In the genomic region with DNA sequence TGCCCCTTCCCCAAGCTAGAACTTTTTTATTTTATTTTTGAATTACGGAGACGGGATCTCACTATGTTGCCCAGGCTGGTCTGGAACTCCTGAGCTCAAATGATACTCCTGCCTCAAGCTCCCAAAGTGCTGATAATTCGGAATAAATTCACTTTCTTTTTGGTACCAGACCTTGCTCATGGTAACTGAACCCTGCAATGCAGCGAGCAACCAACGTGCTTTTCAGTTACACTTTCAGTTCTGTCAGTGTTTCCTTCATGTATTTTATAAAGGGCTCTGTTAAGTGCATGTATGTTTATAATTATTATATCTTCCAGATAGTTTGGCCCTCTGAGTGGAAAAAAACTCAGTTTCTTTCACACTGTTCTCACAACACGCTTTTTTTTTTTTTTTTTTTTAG, we compare ENCODE assay signal across 1 cellular context.
TF ChIP-seq lines count a peak whose summit lies in the region.

No MANE protein-coding gene starts in this region.

TF ChIP-seq in H1, 55 proteins besides CTCF, POLR2A, EP300 and RAD21:
- TF ChIP-seq, protein P1, sequence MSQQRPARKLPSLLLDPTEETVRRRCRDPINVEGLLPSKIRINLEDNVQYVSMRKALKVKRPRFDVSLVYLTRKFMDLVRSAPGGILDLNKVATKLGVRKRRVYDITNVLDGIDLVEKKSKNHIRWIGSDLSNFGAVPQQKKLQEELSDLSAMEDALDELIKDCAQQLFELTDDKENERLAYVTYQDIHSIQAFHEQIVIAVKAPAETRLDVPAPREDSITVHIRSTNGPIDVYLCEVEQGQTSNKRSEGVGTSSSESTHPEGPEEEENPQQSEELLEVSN (IDR thresholded peaks at IDR 0.05), result no peak
- no peak for TF ChIP-seq GABPA (IDR thresholded peaks at IDR 0.05; ENCODE audit: borderline replicate concordance, insufficient read depth, low read length)
- TF ChIP-seq KDM5A (IDR thresholded peaks at IDR 0.05; ENCODE audit: low read length), result no peak
- no peak for TF ChIP-seq RBBP5 (IDR thresholded peaks at IDR 0.05; ENCODE audit: borderline replicate concordance, low read depth, low read length)
